ENCODE assay signal across 8 cellular contexts in genomic region chr1:145965119-145965744, GRCh38. TPM values are rescaled to one million over a fixed set of nuclear protein-coding genes. Genes with fewer than 3 reads are reported as not detected.
DNase-seq lines count a peak whose midpoint lies in the region; ATAC-seq and TF ChIP-seq lines count a peak whose summit lies in the region.

No MANE protein-coding gene starts in this region.

- H3K4me1 ChIP-seq in HUES48 (ENCODE audit: control insufficient read depth, insufficient read depth, low read length) = peaks cover 12% of the 10 kb centered on the region

- H3K27ac Mint-ChIP-seq in activated naive CD4-positive, alpha-beta T cell treated with anti-CD3 and anti-CD28 coated beads, Interleukin-2, amount 50 U/mL, for 72 hours = peak overlapping the region; percentile 83 to 86
- peak overlapping the region; percentile 94 for H3K27ac Mint-ChIP-seq in stimulated activated naive B cell treated with anti-CD40 and anti-IgM and Interleukin-4, amounts not matched to agents 10 μg/mL and 1 μg/mL and 100 μg/mL, for 72 hours

- peaks cover 0 to 9% of the 10 kb centered on the region in 2 donors for H3K9me3 Mint-ChIP-seq in activated naive CD4-positive, alpha-beta T cell treated with anti-CD3 and anti-CD28 coated beads, Interleukin-2, amount 50 U/mL, for 72 hours
- H3K9me3 Mint-ChIP-seq in stimulated activated naive B cell treated with anti-CD40 and anti-IgM and Interleukin-4, amounts not matched to agents 10 μg/mL and 1 μg/mL and 100 μg/mL, for 72 hours = no peaks in the 10 kb centered on the region

- H3K36me3 Mint-ChIP-seq in activated naive CD4-positive, alpha-beta T cell treated with anti-CD3 and anti-CD28 coated beads, Interleukin-2, amount 50 U/mL, for 72 hours = peaks cover 11 to 20% of the 10 kb centered on the region in 2 donors
- H3K36me3 Mint-ChIP-seq in stimulated activated naive B cell treated with anti-CD40 and anti-IgM and Interleukin-4, amounts not matched to agents 10 μg/mL and 1 μg/mL and 100 μg/mL, for 72 hours = peaks cover 9 to 10% of the 10 kb centered on the region in 2 donors

- peaks cover 40% of the 10 kb centered on the region for H3K27me3 ChIP-seq in HUES48 (ENCODE audit: control insufficient read depth, insufficient read depth, low read length)

- peak overlapping the region; percentile 79 for H3K4me3 ChIP-seq in HUES48 (ENCODE audit: low read depth, low read length)
- peak overlapping the region; percentile 71 for H3K4me3 ChIP-seq in iPS-18c (ENCODE audit: insufficient read depth, low read depth, low read length)

- no peak overlapping the region for H3K27ac ChIP-seq in HUES48 (ENCODE audit: low read depth, low read length)

- H3K4me1 Mint-ChIP-seq in stimulated activated naive B cell treated with anti-CD40 and anti-IgM and Interleukin-4, amounts not matched to agents 10 μg/mL and 1 μg/mL and 100 μg/mL, for 72 hours = peaks cover 29 to 45% of the 10 kb centered on the region in 2 donors

- no peak for TF ChIP-seq CTCF in GM20000 (IDR thresholded peaks at IDR 0.05; ENCODE audit: extremely low read depth, missing control alignments)

- H3K27me3 Mint-ChIP-seq in stimulated activated naive B cell treated with anti-CD40 and anti-IgM and Interleukin-4, amounts not matched to agents 10 μg/mL and 1 μg/mL and 100 μg/mL, for 72 hours = no peaks in the 10 kb centered on the region

- ATAC-seq in activated naive CD4-positive, alpha-beta T cell treated with anti-CD3 and anti-CD28 coated beads, Interleukin-2, amount 50 U/mL, for 72 hours = no peak
- ATAC-seq in stimulated activated naive B cell treated with anti-CD40 and anti-IgM and Interleukin-4, amounts not matched to agents 10 μg/mL and 1 μg/mL and 100 μg/mL, for 72 hours (replicated peaks) = no peak
- no peak for ATAC-seq in GM19324 (IDR thresholded peaks at IDR 0.05; ENCODE audit: low FRiP score, unreplicated experiment)

- H3K9ac ChIP-seq in HUES48 (ENCODE audit: low read depth, low read length) = no peak overlapping the region

- DNase-seq in activated naive CD4-positive, alpha-beta T cell treated with anti-CD3 and anti-CD28 coated beads, Interleukin-2, amount 50 U/mL, for 72 hours (ENCODE audit: low spot score in 2 of 2) = no peak
- no peak for DNase-seq in stimulated activated naive B cell treated with anti-CD40 and anti-IgM and Interleukin-4, amounts not matched to agents 10 μg/mL and 1 μg/mL and 100 μg/mL, for 72 hours
- DNase-seq in T-helper 9 cell (no peak), HPDE6-E6E7 (ENCODE audit: extremely low spot score) (no peak), GM20000 (ENCODE audit: low spot score) (no peak)

- H3K4me3 Mint-ChIP-seq in stimulated activated naive B cell treated with anti-CD40 and anti-IgM and Interleukin-4, amounts not matched to agents 10 μg/mL and 1 μg/mL and 100 μg/mL, for 72 hours = peak overlapping the region; percentile 90

- no peaks in the 10 kb centered on the region for H3K36me3 ChIP-seq in HUES48 (ENCODE audit: control insufficient read depth, insufficient read depth, low read length)

- H3K9me3 ChIP-seq in HUES48 (ENCODE audit: control insufficient read depth, insufficient read depth, low read length) = no peaks in the 10 kb centered on the region
- H3K9me3 ChIP-seq in iPS-18c (ENCODE audit: control insufficient read depth, insufficient read depth, low read length) = no peaks in the 10 kb centered on the region

RNA-seq across cellular contexts. Expression of gene POLR3GL, which starts 0.7 kb away (rescaled TPM):
- total RNA-seq in activated naive CD4-positive, alpha-beta T cell treated with anti-CD3 and anti-CD28 coated beads, Interleukin-2, amount 50 U/mL, for 72 hours = 10 to 100 TPM; 22.0 to 31.9 TPM

RNA-seq across cellular contexts. Expression of gene ANKRD34A, which starts 0.9 kb away (rescaled TPM):
- total RNA-seq in activated naive CD4-positive, alpha-beta T cell treated with anti-CD3 and anti-CD28 coated beads, Interleukin-2, amount 50 U/mL, for 72 hours = 1 to 10 TPM; 5.4 to 9.1 TPM

RNA-seq across cellular contexts. Expression of gene LIX1L, which starts 7.4 kb away (rescaled TPM):
- 10 to 100 TPM; 47.9 to 50.1 TPM for total RNA-seq in activated naive CD4-positive, alpha-beta T cell treated with anti-CD3 and anti-CD28 coated beads, Interleukin-2, amount 50 U/mL, for 72 hours

RNA-seq across cellular contexts. Expression of gene TXNIP, which starts 31.1 kb away (rescaled TPM):
- total RNA-seq in activated naive CD4-positive, alpha-beta T cell treated with anti-CD3 and anti-CD28 coated beads, Interleukin-2, amount 50 U/mL, for 72 hours = 100 to 1,000 TPM in 1 of 2 donors, 10 to 100 TPM in 1; 67.9 to 120 TPM

RNA-seq across cellular contexts. Expression of gene RBM8A, which starts 37.9 kb away (rescaled TPM):
- 100 to 1,000 TPM; 254 to 286 TPM for total RNA-seq in activated naive CD4-positive, alpha-beta T cell treated with anti-CD3 and anti-CD28 coated beads, Interleukin-2, amount 50 U/mL, for 72 hours
